13 cellular contexts compared by ENCODE assay signal in the genomic region with DNA sequence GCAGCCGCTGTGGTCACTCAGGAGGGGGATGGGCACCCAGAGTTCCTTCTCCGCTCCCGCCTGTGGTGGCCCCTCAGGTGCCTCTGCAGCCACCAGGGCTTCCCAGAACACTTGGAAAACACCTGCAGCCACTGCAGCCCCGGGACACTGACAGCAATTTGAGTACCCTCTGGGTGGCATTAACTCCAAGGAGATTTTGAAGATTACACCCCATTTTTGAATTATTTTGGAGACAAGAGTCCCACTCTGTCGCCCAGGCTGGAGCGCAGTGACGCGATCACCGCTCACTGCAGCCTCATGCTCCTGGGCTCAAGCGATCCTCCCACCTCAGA. TPM values are rescaled to one million over a fixed set of nuclear protein-coding genes. Genes with fewer than 3 reads are reported as not detected.
DNase-seq lines count a peak whose midpoint lies in the region; ATAC-seq and TF ChIP-seq lines count a peak whose summit lies in the region.
"Had no signal": no experiment of that assay in that cellular context is flagged by ENCODE, and none has a peak within 500 bp of the region (broad histone marks: within the 10 kb centered on the region; RNA-seq: fewer than 3 reads in every experiment).

No MANE protein-coding gene starts in this region.

- peak overlapping the region; percentile 84 for H3K18ac ChIP-seq in IMR-90 (ENCODE audit: low read depth, low read length)

- H2BK20ac ChIP-seq in IMR-90 (ENCODE audit: low read depth, low read length), result peak overlapping the region; percentile 100

- H3K79me1 ChIP-seq in IMR-90 (ENCODE audit: low read depth in 1 of 2, low read length in 2 of 2), result peaks cover 0 to 23% of the 10 kb centered on the region in 2 experiments; a peak in 3 of 4 replicates

- no peak for TF ChIP-seq RAD21 in IMR-90 (IDR thresholded peaks at IDR 0.05; ENCODE audit: low read length)

- intact Hi-C loops in IMR-90 (cut with micrococcal nuclease) (no loop called here), lower lobe of right lung (cut with DNase I) (no loop called here), stomach (cut with DNase I; ENCODE audit: low total_unique reads) (no loop called here)

- H4K91ac ChIP-seq in IMR-90 (ENCODE audit: insufficient read depth, low read depth, low read length), result peak overlapping the region; percentile 100

- H3K27ac ChIP-seq in IMR-90 (ENCODE audit: insufficient read depth, low read length), result peak overlapping the region; percentile 99
- H3K27ac ChIP-seq in caudate nucleus (ENCODE audit: low read depth, low read length), result peak overlapping the region; percentile 80
- peak overlapping the region; percentile 78 for H3K27ac ChIP-seq in lower lobe of right lung
- H3K27ac ChIP-seq in stomach, result peak overlapping the region; percentile 73 to 91 (median 88)
- H3K27ac ChIP-seq: SJCRH30 had no signal

- 100% methylated on average over 6 of the region's 10 CpGs; no CpG with 5 or more reads in 1 of the 2 experiments for WGBS in IMR-90 (ENCODE audit: extremely low coverage in 2 of 2, insufficient read length in 1 of 2), 2 experiments
- 39 to 90% (median 82%) methylated on average over 4 to 10 of the region's 10 CpGs for WGBS in stomach, 5 donors

- peak overlapping the region; percentile 90 for H2AK5ac ChIP-seq in IMR-90 (ENCODE audit: low read depth, low read length)

- peaks cover 19% of the 10 kb centered on the region for H3K9me1 ChIP-seq in IMR-90 (ENCODE audit: insufficient read depth, low read length)

- no peak overlapping the region for H3K4me3 ChIP-seq in IMR-90 (ENCODE audit: insufficient read depth, low read depth, low read length)
- H3K4me3 ChIP-seq in lower lobe of right lung, result peak overlapping the region; percentile 49
- peak overlapping the region; percentile 8 to 40 (median 19) for H3K4me3 ChIP-seq in stomach

- ATAC-seq in IMR-90 (ENCODE audit: low read depth), result no peak
- no peak for ATAC-seq in lower lobe of right lung
- ATAC-seq in HG02759 (IDR thresholded peaks at IDR 0.05; ENCODE audit: unreplicated experiment), result no peak
- ATAC-seq: activated CD4-positive, alpha-beta T cell treated with anti-CD3 and anti-CD28 coated beads for 36 hours had no signal

- H3K36me3 ChIP-seq in IMR-90 (ENCODE audit: control insufficient read depth, insufficient read depth, low read length) (no peaks in the 10 kb centered on the region), lower lobe of right lung (no peaks in the 10 kb centered on the region), stomach (no peaks in the 10 kb centered on the region)
- H3K36me3 ChIP-seq: SJCRH30 had no signal

- in situ Hi-C loops in IMR-90 (cut with MboI; ENCODE audit: low sequenced_read_pairs), result no loop called here

- peak overlapping the region; percentile 15; the same call in 1 of the 2 replicates for H3K9ac ChIP-seq in IMR-90 (ENCODE audit: low read depth, low read length)

- H3K23ac ChIP-seq in IMR-90 (ENCODE audit: low read depth, low read length), result peak overlapping the region; percentile 89

- DNase-seq in IMR-90 (no peak), caudate nucleus (lab: John Stamatoyannopoulos, UW) (no peak), lower lobe of right lung (peak; percentile 38), stomach (no peak), D341Med (ENCODE audit: low spot score) (no peak), hippocampal formation (lab: John Stamatoyannopoulos, UW) (no peak), iPS-NIHi7 (ENCODE audit: extremely low spot score) (no peak)
- DNase-seq: activated CD4-positive, alpha-beta T cell treated with anti-CD3 and anti-CD28 coated beads for 36 hours; Calu3; NCI-H510A treated with DMSO at 0.1 percent for 48 hours; stimulated activated CD4-positive, alpha-beta T cell treated with anti-CD3 and anti-CD28 coated beads, Interleukin-15, amount 100 ng/mL, for 24 hours had no signal

- peak overlapping the region; percentile 30 for H3K4me2 ChIP-seq in IMR-90 (ENCODE audit: low read depth, low read length)

- peak overlapping the region; percentile 96 for H3K14ac ChIP-seq in IMR-90 (replicated peaks; ENCODE audit: low read depth, low read length)

- POLR2A ChIA-PET in IMR-90 (lab: Charles Lee; ENCODE audit: unreplicated experiment), result no interaction called here

- H3K4me1 ChIP-seq in IMR-90 (ENCODE audit: control insufficient read depth, insufficient read depth, low read length) (peaks cover 26% of the 10 kb centered on the region), lower lobe of right lung (peaks cover 80% of the 10 kb centered on the region), stomach (peaks cover 38 to 58% (median 47%) of the 10 kb centered on the region in 4 donors)

- peak overlapping the region; percentile 90 to 98 for H4K8ac ChIP-seq in IMR-90 (ENCODE audit: low read depth in 2 of 2, low read length in 2 of 2)

- no peaks in the 10 kb centered on the region for H4K20me1 ChIP-seq in IMR-90 (ENCODE audit: insufficient read depth, low read length)

- no peak for TF ChIP-seq EP300 in stomach (IDR thresholded peaks at IDR 0.05)

- H4K5ac ChIP-seq in IMR-90 (ENCODE audit: low read depth, low read length), result peak overlapping the region; percentile 80

- dilution Hi-C loops in IMR-90 (cut with HindIII; ENCODE audit: low sequenced_read_pairs, unreplicated experiment), result no loop called here

- peak overlapping the region; percentile 99 for H3K4ac ChIP-seq in IMR-90 (ENCODE audit: low read depth, low read length)

- peak overlapping the region; percentile 89 for H2BK5ac ChIP-seq in IMR-90 (ENCODE audit: low read depth, low read length, poor library complexity, severe bottlenecking)

- CTCF ChIA-PET in IMR-90 (lab: Yijun Ruan, JAX), result no interaction called here

- no TSS peak for BruUV-seq in IMR-90 (replicated peaks; lab: Mats Ljungman, UMichigan)

- no peaks in the 10 kb centered on the region for H3K9me3 ChIP-seq in IMR-90 (ENCODE audit: control insufficient read depth, insufficient read depth, low read length)
- H3K9me3 ChIP-seq in lower lobe of right lung, result no peaks in the 10 kb centered on the region
- H3K9me3 ChIP-seq in stomach, result no peaks in the 10 kb centered on the region
- H3K9me3 ChIP-seq: SJCRH30 had no signal

- peak overlapping the region; percentile 96 for H2BK15ac ChIP-seq in IMR-90 (ENCODE audit: low read depth, low read length)

- H3K27me3 ChIP-seq in IMR-90 (ENCODE audit: control insufficient read depth, insufficient read depth, low read length) (no peaks in the 10 kb centered on the region), lower lobe of right lung (ENCODE audit: low read depth) (no peaks in the 10 kb centered on the region), stomach (no peaks in the 10 kb centered on the region)

- H3K56ac ChIP-seq in IMR-90 (ENCODE audit: extremely low read depth, insufficient read depth, low read length), result peak overlapping the region; percentile 30

- H2AK9ac ChIP-seq in IMR-90 (replicated peaks; ENCODE audit: low read depth, low read length, poor library complexity), result peak overlapping the region; percentile 87

- peak overlapping the region; percentile 93 for H2AFZ ChIP-seq in IMR-90 (replicated peaks; ENCODE audit: low read length, poor library complexity)

- TF ChIP-seq POLR2A in IMR-90 (IDR thresholded peaks at IDR 0.05; ENCODE audit: low read depth, low read length) (no peak; the same call in 1 of the 2 replicates), stomach (IDR thresholded peaks at IDR 0.05) (no peak)

- TF ChIP-seq CTCF in IMR-90 (conservative IDR thresholded peaks at IDR 0.05; ENCODE audit: low read depth, low read length) (no peak), lower lobe of right lung (IDR thresholded peaks at IDR 0.05) (no peak), stomach (IDR thresholded peaks at IDR 0.05) (no peak)

- H2BK120ac ChIP-seq in IMR-90 (ENCODE audit: low read depth, low read length), result peak overlapping the region; percentile 100

TF ChIP-seq in IMR-90, 13 proteins besides CTCF, POLR2A, EP300 and RAD21:
- no peak for TF ChIP-seq BHLHE40 (IDR thresholded peaks at IDR 0.05; ENCODE audit: low read depth, low read length)
- TF ChIP-seq, protein P1, sequence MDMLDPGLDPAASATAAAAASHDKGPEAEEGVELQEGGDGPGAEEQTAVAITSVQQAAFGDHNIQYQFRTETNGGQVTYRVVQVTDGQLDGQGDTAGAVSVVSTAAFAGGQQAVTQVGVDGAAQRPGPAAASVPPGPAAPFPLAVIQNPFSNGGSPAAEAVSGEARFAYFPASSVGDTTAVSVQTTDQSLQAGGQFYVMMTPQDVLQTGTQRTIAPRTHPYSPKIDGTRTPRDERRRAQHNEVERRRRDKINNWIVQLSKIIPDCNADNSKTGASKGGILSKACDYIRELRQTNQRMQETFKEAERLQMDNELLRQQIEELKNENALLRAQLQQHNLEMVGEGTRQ (IDR thresholded peaks at IDR 0.05; ENCODE audit: low read depth, low read length), result no peak

RNA-seq across cellular contexts. Expression of a gene that starts 32.2 kb away (rescaled TPM):
- total RNA-seq in IMR-90 (2012; rRNA removed), result 1.4 and 2.0 TPM in 2 replicates
- polyA plus RNA-seq in IMR-90 (2012; rRNA removed), result 6.4 and 7.6 TPM in 2 replicates
- 5.2 and 9.3 TPM in 2 replicates for polyA plus RNA-seq in IMR-90 (2012; cell fraction: cytosol; rRNA removed)
- polyA plus RNA-seq in IMR-90 (2012; cell fraction: nucleus; rRNA removed; ENCODE audit: low replicate concordance), result 3.9 and 4.3 TPM in 2 replicates
- total RNA-seq in lower lobe of right lung, result 28.5 TPM
- 10 to 100 TPM in 3 of 5 donors, 1 to 10 TPM in 2; 6.7 to 63.0 (median 16.1) TPM for total RNA-seq in stomach
- polyA plus RNA-seq in stomach, result 10 to 100 TPM; 13.9 to 26.1 (median 15.7) TPM
- total RNA-seq: SJCRH30 had no signal

RNA-seq across cellular contexts. Expression of a gene that starts 55.1 kb away (rescaled TPM):
- total RNA-seq in IMR-90 (2012; rRNA removed) (60.8 and 72.2 TPM in 2 replicates), lower lobe of right lung (64.7 TPM), stomach (100 to 1,000 TPM in 3 of 5 donors, 10 to 100 TPM in 2; 42.6 to 192 (median 110) TPM)
- polyA plus RNA-seq in IMR-90 (2012; rRNA removed) (48.8 and 59.3 TPM in 2 replicates), stomach (10 to 100 TPM; 38.4 to 51.4 (median 40.3) TPM)
- polyA plus RNA-seq in IMR-90 (2012; cell fraction: cytosol; rRNA removed), result 34.7 and 41.0 TPM in 2 replicates
- 128 and 139 TPM in 2 replicates for polyA plus RNA-seq in IMR-90 (2012; cell fraction: nucleus; rRNA removed; ENCODE audit: low replicate concordance)

RNA-seq across cellular contexts. Expression of a gene that starts 55.5 kb away (rescaled TPM):
- 3.3 and 5.7 TPM in 2 replicates for total RNA-seq in IMR-90 (2012; rRNA removed)
- polyA plus RNA-seq in IMR-90 (2012; rRNA removed), result 5.1 and 6.3 TPM in 2 replicates
- 2.9 and 5.4 TPM in 2 replicates for polyA plus RNA-seq in IMR-90 (2012; cell fraction: cytosol; rRNA removed)
- polyA plus RNA-seq in IMR-90 (2012; cell fraction: nucleus; rRNA removed; ENCODE audit: low replicate concordance), result 11.0 and 15.6 TPM in 2 replicates
- total RNA-seq in lower lobe of right lung, result 5.6 TPM
- 100 to 1,000 TPM in 2 of 5 donors, 1 to 10 TPM in 3; 2.2 to 233 (median 8.4) TPM for total RNA-seq in stomach
- polyA plus RNA-seq in stomach, result 1 to 10 TPM; 5.1 to 8.7 (median 7.0) TPM
